In genomic region chr16:66426112-66427035, GRCh38 we compare ENCODE assay signal across 9 cellular contexts. TPM values are rescaled to one million over a fixed set of nuclear protein-coding genes. Genes with fewer than 3 reads are reported as not detected.
DNase-seq lines count a peak whose midpoint lies in the region; ATAC-seq and TF ChIP-seq lines count a peak whose summit lies in the region.
"Had no signal": no experiment of that assay in that cellular context is flagged by ENCODE, and none has a peak within 500 bp of the region (broad histone marks: within the 10 kb centered on the region; RNA-seq: fewer than 3 reads in every experiment).

No MANE protein-coding gene starts in this region.

- peak overlapping the region; percentile 34 for H3K4me2 ChIP-seq in mesendoderm (ENCODE audit: low read length)

- peaks cover 42% of the 10 kb centered on the region for H3K27me3 ChIP-seq in mesendoderm (ENCODE audit: insufficient read depth, low read length, poor library complexity)

- peak overlapping the region; percentile 72 for H3K4me3 ChIP-seq in coronary artery
- H3K4me3 ChIP-seq in mesendoderm (ENCODE audit: low read length): no peak overlapping the region

- H2AK5ac ChIP-seq in mesendoderm (ENCODE audit: low read length): no peak overlapping the region

- no peak overlapping the region for H3K27ac ChIP-seq in coronary artery
- H3K27ac ChIP-seq in mesendoderm (ENCODE audit: low read depth, low read length): no peak overlapping the region

- no peaks in the 10 kb centered on the region for H3K36me3 Mint-ChIP-seq in natural killer cell
- no peaks in the 10 kb centered on the region for H3K36me3 Mint-ChIP-seq in natural killer cell treated with Interleukin-12 subunit alpha and Interleukin-12 subunit beta and Interleukin-15 and Interleukin-18, amount 100 ng/mL, for 72 hours

- no peak overlapping the region for H4K8ac ChIP-seq in mesendoderm (ENCODE audit: low read depth, low read length)

- no peaks in the 10 kb centered on the region for H3K36me3 ChIP-seq in mesendoderm (ENCODE audit: control insufficient read depth, insufficient read depth, low read length)

- H3K23ac ChIP-seq in mesendoderm (ENCODE audit: low read length): peak overlapping the region; percentile 96

- H3K4me1 Mint-ChIP-seq in natural killer cell: peaks cover 0 to 4% of the 10 kb centered on the region in 2 donors
- H3K4me1 Mint-ChIP-seq in natural killer cell treated with Interleukin-12 subunit alpha and Interleukin-12 subunit beta and Interleukin-15 and Interleukin-18, amount 100 ng/mL, for 72 hours (ENCODE audit: low read depth in 2 of 2): peaks cover 0 to 9% of the 10 kb centered on the region in 2 donors

- H3K4me3 Mint-ChIP-seq in natural killer cell: no peak overlapping the region
- no peak overlapping the region for H3K4me3 Mint-ChIP-seq in natural killer cell treated with Interleukin-12 subunit alpha and Interleukin-12 subunit beta and Interleukin-15 and Interleukin-18, amount 100 ng/mL, for 72 hours

- no peak overlapping the region for H3K4ac ChIP-seq in mesendoderm (ENCODE audit: low read depth, low read length)

- no peak overlapping the region for H3K56ac ChIP-seq in mesendoderm (ENCODE audit: low read length)

- ATAC-seq in natural killer cell: peak in 2 of 3 donors; percentile 22 to 29
- no peak for ATAC-seq in natural killer cell treated with Interleukin-12 subunit alpha and Interleukin-12 subunit beta and Interleukin-15 and Interleukin-18, amount 100 ng/mL, for 72 hours
- ATAC-seq in HG03095 (IDR thresholded peaks at IDR 0.05; ENCODE audit: unreplicated experiment): no peak

- intact Hi-C loops in natural killer cell (cut with micrococcal nuclease): no loop called here

- no peaks in the 10 kb centered on the region for H3K79me2 ChIP-seq in mesendoderm (ENCODE audit: control insufficient read depth, insufficient read depth, low read length)

- TF ChIP-seq CTCF in natural killer cell (IDR thresholded peaks at IDR 0.05) (no peak), coronary artery (IDR thresholded peaks at IDR 0.05) (no peak)

- DNase-seq in natural killer cell (no peak), coronary artery (ENCODE audit: low spot score) (no peak), mesendoderm (no peak), NCI-H1105 treated with DMSO at 0.1 percent for 48 hours (lab: John Stamatoyannopoulos, UW) (no peak), NOMO-1 treated with dmso at 0.1 percent for 144 hours (lab: John Stamatoyannopoulos, UW; ENCODE audit: unreplicated experiment) (no peak)
- no peak for DNase-seq in natural killer cell treated with Interleukin-12 subunit alpha and Interleukin-12 subunit beta and Interleukin-15 and Interleukin-18, amount 100 ng/mL, for 72 hours (ENCODE audit: low spot score)
- DNase-seq in stimulated activated naive CD4-positive, alpha-beta T cell treated with Interleukin-2 at 50 U/mL for 16 hours (lab: John Stamatoyannopoulos, UW): no peak

- no peaks in the 10 kb centered on the region for H3K79me1 ChIP-seq in mesendoderm (ENCODE audit: low read length)

- H3K27ac Mint-ChIP-seq in natural killer cell: no peak overlapping the region
- no peak overlapping the region for H3K27ac Mint-ChIP-seq in natural killer cell treated with Interleukin-12 subunit alpha and Interleukin-12 subunit beta and Interleukin-15 and Interleukin-18, amount 100 ng/mL, for 72 hours

- H2BK120ac ChIP-seq in mesendoderm (ENCODE audit: low read depth, low read length): no peak overlapping the region

- no peak overlapping the region for H4K5ac ChIP-seq in mesendoderm (ENCODE audit: low read length)

- no peaks in the 10 kb centered on the region for H3K4me1 ChIP-seq in mesendoderm (ENCODE audit: control insufficient read depth, low read depth, low read length)

- WGBS in mesendoderm (ENCODE audit: extremely low coverage, insufficient coverage, low lambda C conversion rate): no CpG with 5 or more reads among the region's 56 CpGs

- H3K27me3 Mint-ChIP-seq in natural killer cell (ENCODE audit: low read depth in 2 of 2): peaks cover 56 to 61% of the 10 kb centered on the region in 2 donors
- peaks cover 42 to 58% of the 10 kb centered on the region in 2 donors for H3K27me3 Mint-ChIP-seq in natural killer cell treated with Interleukin-12 subunit alpha and Interleukin-12 subunit beta and Interleukin-15 and Interleukin-18, amount 100 ng/mL, for 72 hours

- H2BK15ac ChIP-seq in mesendoderm (replicated peaks; ENCODE audit: low read depth): no peak overlapping the region

- peak overlapping the region; percentile 34 for H3K9ac ChIP-seq in mesendoderm (ENCODE audit: low read length)

- no peak overlapping the region for H2BK5ac ChIP-seq in mesendoderm (ENCODE audit: low read length)

- no peak overlapping the region for H3K18ac ChIP-seq in mesendoderm (ENCODE audit: low read length)

- no peaks in the 10 kb centered on the region for H3K9me3 Mint-ChIP-seq in natural killer cell
- H3K9me3 Mint-ChIP-seq in natural killer cell treated with Interleukin-12 subunit alpha and Interleukin-12 subunit beta and Interleukin-15 and Interleukin-18, amount 100 ng/mL, for 72 hours: no peaks in the 10 kb centered on the region

RNA-seq across cellular contexts. Expression of gene BEAN1, which starts 0.7 kb away (rescaled TPM):
- not detected for total RNA-seq in natural killer cell
- total RNA-seq in natural killer cell treated with Interleukin-12 subunit alpha and Interleukin-12 subunit beta and Interleukin-15 and Interleukin-18, amount 100 ng/mL, for 72 hours: not detected
- 0.10 TPM for polyA plus RNA-seq in mesendoderm (2013, experiment 1 of 2)
- 0.06 TPM for polyA plus RNA-seq in mesendoderm (2013, experiment 2 of 2)
- total RNA-seq: T-helper 1 cell treated with Interleukin-12 subunit alpha and Interleukin-12 subunit beta and Interleukin-4 antibody, amounts not matched to agents 30 ng/mL and 1 ng/mL, for 36 hours had no signal

RNA-seq across cellular contexts. Expression of gene CDH5, which starts 59.9 kb away (rescaled TPM):
- not detected for total RNA-seq in natural killer cell
- total RNA-seq in natural killer cell treated with Interleukin-12 subunit alpha and Interleukin-12 subunit beta and Interleukin-15 and Interleukin-18, amount 100 ng/mL, for 72 hours: not detected
- 0.06 TPM for polyA plus RNA-seq in mesendoderm (2013, experiment 1 of 2)
- 0.07 TPM for polyA plus RNA-seq in mesendoderm (2013, experiment 2 of 2)
- total RNA-seq: T-helper 1 cell treated with Interleukin-12 subunit alpha and Interleukin-12 subunit beta and Interleukin-4 antibody, amounts not matched to agents 30 ng/mL and 1 ng/mL, for 36 hours had no signal

Comparison
In these comparisons a context has a peak if more than half of its experiments do, and no peak if none do; other contexts are left out.
1. ATAC-seq: peak in natural killer cell (2 of 3); none in natural killer cell treated with Interleukin-12 subunit alpha and Interleukin-12 subunit beta and Interleukin-15 and Interleukin-18, amount 100 ng/mL, for 72 hours (0 of 2) and HG03095 (single experiment).